14 cellular contexts compared by ENCODE assay signal in genomic region chr17:62617894-62618472, GRCh38. TPM values are rescaled to one million over a fixed set of nuclear protein-coding genes. Genes with fewer than 3 reads are reported as not detected.
DNase-seq lines count a peak whose midpoint lies in the region; ATAC-seq and TF ChIP-seq lines count a peak whose summit lies in the region.
"Had no signal": no experiment of that assay in that cellular context is flagged by ENCODE, and none has a peak within 500 bp of the region (broad histone marks: within the 10 kb centered on the region; RNA-seq: fewer than 3 reads in every experiment).

No MANE protein-coding gene starts in this region.

- TF ChIP-seq CTCF in left ventricle myocardium inferior (IDR thresholded peaks at IDR 0.05; ENCODE audit: borderline replicate concordance): no peak
- no peak for TF ChIP-seq CTCF in heart right ventricle (IDR thresholded peaks at IDR 0.05)
- TF ChIP-seq CTCF in choroid plexus epithelial cell (conservative IDR thresholded peaks at IDR 0.05; ENCODE audit: low read depth, low read length): no peak
- no peak for TF ChIP-seq CTCF in colonic mucosa (IDR thresholded peaks at IDR 0.05)

- POLR2A ChIA-PET in naive thymus-derived CD4-positive, alpha-beta T cell (lab: Charles Lee): no interaction called here

- peaks cover 0 to 8% (median 0%) of the 10 kb centered on the region in 7 donors for H3K4me1 Mint-ChIP-seq in naive thymus-derived CD4-positive, alpha-beta T cell

- intact Hi-C loops in left ventricle myocardium inferior (cut with micrococcal nuclease): no loop called here
- intact Hi-C loops in heart right ventricle (cut with DNase I): no loop called here
- intact Hi-C loops in colonic mucosa (cut with DNase I): no loop called here
- intact Hi-C loops in naive thymus-derived CD4-positive, alpha-beta T cell (cut with micrococcal nuclease): no loop called here

- DNase-seq in left ventricle myocardium inferior (no peak), heart right ventricle (no peak), choroid plexus epithelial cell (ENCODE audit: low read depth) (peak; percentile 76), left lobe of liver (ENCODE audit: low spot score) (no peak), putamen (ENCODE audit: low spot score) (no peak), colonic mucosa (no peak)
- no peak for DNase-seq in naive thymus-derived CD4-positive, alpha-beta T cell
- DNase-seq: activated T-cell treated with anti-CD3 and anti-CD28 coated beads, Interleukin-2, amount 50 U/mL, for 24 hours; amniotic stem cell; effector CD8-positive, alpha-beta T cell; GOT3; MM.1S; thyroid gland had no signal

- H3K4me3 Mint-ChIP-seq in naive thymus-derived CD4-positive, alpha-beta T cell: no peak overlapping the region
- H3K4me3 Mint-ChIP-seq: activated T-cell treated with anti-CD3 and anti-CD28 coated beads, Interleukin-2, amount 50 U/mL, for 24 hours had no signal

- peaks cover 30% of the 10 kb centered on the region for H3K4me1 ChIP-seq in left ventricle myocardium inferior
- H3K4me1 ChIP-seq in heart right ventricle: peaks cover 0 to 48% (median 8%) of the 10 kb centered on the region in 9 donors
- no peaks in the 10 kb centered on the region for H3K4me1 ChIP-seq in colonic mucosa
- no peaks in the 10 kb centered on the region for H3K4me1 ChIP-seq in naive thymus-derived CD4-positive, alpha-beta T cell (ENCODE audit: control insufficient read depth in 2 of 2, insufficient read depth in 2 of 2, low read length in 2 of 2)
- H3K4me1 ChIP-seq: thyroid gland had no signal

- H3K36me3 Mint-ChIP-seq in naive thymus-derived CD4-positive, alpha-beta T cell: peaks cover 0 to 19% (median 5%) of the 10 kb centered on the region in 5 donors

- H3K4me3 ChIP-seq in left ventricle myocardium inferior (no peak overlapping the region), heart right ventricle (no peak overlapping the region), choroid plexus epithelial cell (ENCODE audit: low read depth, low read length) (no peak overlapping the region), colonic mucosa (no peak overlapping the region)
- H3K4me3 ChIP-seq in naive thymus-derived CD4-positive, alpha-beta T cell (ENCODE audit: low read length): no peak overlapping the region
- H3K4me3 ChIP-seq: thyroid gland had no signal

- no peaks in the 10 kb centered on the region for H3K9me3 ChIP-seq in left ventricle myocardium inferior (replicated peaks)
- H3K9me3 ChIP-seq in heart right ventricle: no peaks in the 10 kb centered on the region
- no peaks in the 10 kb centered on the region for H3K9me3 ChIP-seq in colonic mucosa
- no peaks in the 10 kb centered on the region for H3K9me3 ChIP-seq in naive thymus-derived CD4-positive, alpha-beta T cell (ENCODE audit: control insufficient read depth in 2 of 3, low read length in 3 of 3)
- H3K9me3 ChIP-seq: thyroid gland had no signal

- peak overlapping the region in 2 of 9 donors; percentile 30 to 68 for H3K27ac Mint-ChIP-seq in naive thymus-derived CD4-positive, alpha-beta T cell
- H3K27ac Mint-ChIP-seq: activated T-cell treated with anti-CD3 and anti-CD28 coated beads, Interleukin-2, amount 50 U/mL, for 24 hours had no signal

- no peaks in the 10 kb centered on the region for H3K27me3 Mint-ChIP-seq in naive thymus-derived CD4-positive, alpha-beta T cell
- H3K27me3 Mint-ChIP-seq: activated T-cell treated with anti-CD3 and anti-CD28 coated beads, Interleukin-2, amount 50 U/mL, for 24 hours had no signal

- H3K9ac ChIP-seq in colonic mucosa (ENCODE audit: low read depth in 2 of 2, low read length in 2 of 2): no peak overlapping the region

- H3K36me3 ChIP-seq in left ventricle myocardium inferior (peaks cover 26% of the 10 kb centered on the region), heart right ventricle (peaks cover 0 to 40% (median 0%) of the 10 kb centered on the region in 9 donors), colonic mucosa (no peaks in the 10 kb centered on the region)
- peaks cover 0 to 6% (median 2%) of the 10 kb centered on the region in 3 experiments for H3K36me3 ChIP-seq in naive thymus-derived CD4-positive, alpha-beta T cell (ENCODE audit: control insufficient read depth in 2 of 3, insufficient read depth in 3 of 3, low read length in 3 of 3)

- CTCF ChIA-PET in naive thymus-derived CD4-positive, alpha-beta T cell (lab: Charles Lee): no interaction called here

- WGBS in heart right ventricle, 2 donors: 74 to 81% methylated on average over 6 of the region's 6 CpGs

- ATAC-seq in heart right ventricle (no peak), left lobe of liver (peak; percentile 31), GM19023 (IDR thresholded peaks at IDR 0.05; ENCODE audit: unreplicated experiment) (no peak)
- ATAC-seq in naive thymus-derived CD4-positive, alpha-beta T cell: no peak

- H3K27me3 ChIP-seq in left ventricle myocardium inferior (ENCODE audit: low read depth): no peaks in the 10 kb centered on the region
- H3K27me3 ChIP-seq in heart right ventricle: no peaks in the 10 kb centered on the region
- H3K27me3 ChIP-seq in colonic mucosa: no peaks in the 10 kb centered on the region
- H3K27me3 ChIP-seq in naive thymus-derived CD4-positive, alpha-beta T cell (ENCODE audit: control insufficient read depth in 2 of 2, insufficient read depth in 2 of 2, low read length in 2 of 2): no peaks in the 10 kb centered on the region
- H3K27me3 ChIP-seq: thyroid gland had no signal

- H3K9me3 Mint-ChIP-seq in naive thymus-derived CD4-positive, alpha-beta T cell: no peaks in the 10 kb centered on the region
- H3K9me3 Mint-ChIP-seq: activated T-cell treated with anti-CD3 and anti-CD28 coated beads, Interleukin-2, amount 50 U/mL, for 24 hours had no signal

- H3K27ac ChIP-seq in left ventricle myocardium inferior (replicated peaks): peak overlapping the region; percentile 25
- peak overlapping the region in 1 of 10 donors; percentile 65 for H3K27ac ChIP-seq in heart right ventricle
- H3K27ac ChIP-seq in colonic mucosa: no peak overlapping the region
- no peak overlapping the region for H3K27ac ChIP-seq in naive thymus-derived CD4-positive, alpha-beta T cell (ENCODE audit: low read depth, low read length)
- H3K27ac ChIP-seq: thyroid gland had no signal

RNA-seq across cellular contexts. Expression of gene MRC2, which starts 9.5 kb away (rescaled TPM):
- 22.8 TPM for total RNA-seq in left ventricle myocardium inferior
- 10 to 100 TPM; 15.2 to 46.4 (median 21.4) TPM for total RNA-seq in heart right ventricle
- 10 to 100 TPM; 18.2 to 25.2 TPM for polyA plus RNA-seq in heart right ventricle
- 2.3 TPM for total RNA-seq in left lobe of liver
- 10 to 100 TPM in 1 of 2 donors, 1 to 10 TPM in 1; 6.4 to 10.9 TPM for total RNA-seq in colonic mucosa
- 1 to 10 TPM in 4 of 5 experiments, under 1 TPM in 1; 0.39 to 3.4 (median 2.7) TPM for total RNA-seq in naive thymus-derived CD4-positive, alpha-beta T cell
- polyA plus RNA-seq in naive thymus-derived CD4-positive, alpha-beta T cell: 1 to 10 TPM in 1 of 2 donors, under 1 TPM in 1; 0.11 to 1.0 TPM
